ENCODE assay signal across 11 cellular contexts in genomic region chr13:71378992-71379905, GRCh38.
DNase-seq lines count a peak whose midpoint lies in the region; ATAC-seq, FAIRE-seq and TF ChIP-seq lines count a peak whose summit lies in the region.
"Had no signal": no experiment of that assay in that cellular context is flagged by ENCODE, and none has a peak within 500 bp of the region (broad histone marks: within the 10 kb centered on the region; RNA-seq: fewer than 3 reads in every experiment).

No MANE protein-coding gene starts in this region.

- peak overlapping the region in 1 of 4 donors; percentile 45 for H3K4me3 ChIP-seq in adrenal gland

- DNase-seq in GM12892 (ENCODE audit: insufficient read length) (no peak), adrenal gland (no peak), foreskin keratinocyte (peak; percentile 22 to 59), renal cortical epithelial cell (ENCODE audit: low read depth) (peak; percentile 23), GM20000 (ENCODE audit: low spot score) (no peak), NCI-H2171 (lab: John Stamatoyannopoulos, UW) (no peak)
- DNase-seq in activated CD4-positive, alpha-beta memory T cell treated with anti-CD3 and anti-CD28 coated beads for 36 hours = no peak
- DNase-seq: NCI-H1417 treated with DMSO at 0.1 percent for 48 hours, WERI-Rb-1 had no signal

- H3K27me3 ChIP-seq in adrenal gland (no peaks in the 10 kb centered on the region), foreskin keratinocyte (no peaks in the 10 kb centered on the region)

- no peaks in the 10 kb centered on the region for H3K9me3 ChIP-seq in adrenal gland (replicated peaks in 1 of 3)

- H3K4me1 Mint-ChIP-seq in activated CD4-positive, alpha-beta memory T cell treated with anti-CD3 and anti-CD28 coated beads for 36 hours (ENCODE audit: low read depth) = no peaks in the 10 kb centered on the region
- H3K4me1 Mint-ChIP-seq: nephron had no signal

- CTCF ChIA-PET in activated CD4-positive, alpha-beta memory T cell treated with anti-CD3 and anti-CD28 coated beads for 36 hours (lab: Charles Lee) = interaction anchor here (0.6 kb wide), 1 partner anchor 398 kb away, joined by 3 read pairs; no protein-coding TSS in a partner anchor

- WGBS in adrenal gland, 4 donors = 27 to 36% (median 30%) methylated on average over 5 of the region's 5 CpGs

- H3K27ac ChIP-seq in adrenal gland = peak overlapping the region in 3 of 5 donors; percentile 54 to 62 (median 55)
- no peak overlapping the region for H3K27ac ChIP-seq in foreskin keratinocyte
- H3K27ac ChIP-seq: WERI-Rb-1 had no signal

- POLR2A ChIA-PET in activated CD4-positive, alpha-beta memory T cell treated with anti-CD3 and anti-CD28 coated beads for 36 hours (lab: Charles Lee) = no interaction called here

- ATAC-seq in foreskin keratinocyte (no peak), GM19452 (IDR thresholded peaks at IDR 0.05; ENCODE audit: unreplicated experiment) (no peak)

- H3K9me3 Mint-ChIP-seq in activated CD4-positive, alpha-beta memory T cell treated with anti-CD3 and anti-CD28 coated beads for 36 hours = no peaks in the 10 kb centered on the region

- FAIRE-seq in GM12892 (lab: Jason Lieb, UNC) = peak; percentile 38

- no peaks in the 10 kb centered on the region for H3K27me3 Mint-ChIP-seq in activated CD4-positive, alpha-beta memory T cell treated with anti-CD3 and anti-CD28 coated beads for 36 hours

- TF ChIP-seq POLR2A in GM12892 (IDR thresholded peaks at IDR 0.05; ENCODE audit: low read depth, low read length) (no peak), adrenal gland (IDR thresholded peaks at IDR 0.05) (no peak)

- no peak overlapping the region for H3K4me3 Mint-ChIP-seq in activated CD4-positive, alpha-beta memory T cell treated with anti-CD3 and anti-CD28 coated beads for 36 hours
- H3K4me3 Mint-ChIP-seq: nephron had no signal

- intact Hi-C loops in adrenal gland (cut with DNase I) = no loop called here
- intact Hi-C loops in activated CD4-positive, alpha-beta memory T cell treated with anti-CD3 and anti-CD28 coated beads for 36 hours (cut with micrococcal nuclease) = no loop called here

- H3K36me3 Mint-ChIP-seq in activated CD4-positive, alpha-beta memory T cell treated with anti-CD3 and anti-CD28 coated beads for 36 hours = no peaks in the 10 kb centered on the region

- TF ChIP-seq CTCF in adrenal gland (IDR thresholded peaks at IDR 0.05) (no peak), foreskin keratinocyte (conservative IDR thresholded peaks at IDR 0.05) (no peak), GM20000 (IDR thresholded peaks at IDR 0.05; ENCODE audit: extremely low read depth, missing control alignments) (no peak)

- H3K4me1 ChIP-seq in adrenal gland (replicated peaks in 1 of 2) (peaks cover 0 to 9% of the 10 kb centered on the region in 2 donors), foreskin keratinocyte (no peaks in the 10 kb centered on the region)

- no peak overlapping the region for H3K27ac Mint-ChIP-seq in activated CD4-positive, alpha-beta memory T cell treated with anti-CD3 and anti-CD28 coated beads for 36 hours

- no peaks in the 10 kb centered on the region for H3K36me3 ChIP-seq in adrenal gland (replicated peaks in 1 of 2)
- H3K36me3 ChIP-seq: WERI-Rb-1 had no signal

Comparison
In these comparisons a context has a peak if more than half of its experiments do, and no peak if none do; other contexts are left out.
1. DNase-seq: peak in foreskin keratinocyte (2 of 2) and renal cortical epithelial cell (single experiment); none in GM12892 (single experiment), adrenal gland (0 of 7), GM20000 (single experiment), NCI-H2171 (single experiment) and activated CD4-positive, alpha-beta memory T cell treated with anti-CD3 and anti-CD28 coated beads for 36 hours (single experiment).